9 cellular contexts compared by ENCODE assay signal in the genomic region with DNA sequence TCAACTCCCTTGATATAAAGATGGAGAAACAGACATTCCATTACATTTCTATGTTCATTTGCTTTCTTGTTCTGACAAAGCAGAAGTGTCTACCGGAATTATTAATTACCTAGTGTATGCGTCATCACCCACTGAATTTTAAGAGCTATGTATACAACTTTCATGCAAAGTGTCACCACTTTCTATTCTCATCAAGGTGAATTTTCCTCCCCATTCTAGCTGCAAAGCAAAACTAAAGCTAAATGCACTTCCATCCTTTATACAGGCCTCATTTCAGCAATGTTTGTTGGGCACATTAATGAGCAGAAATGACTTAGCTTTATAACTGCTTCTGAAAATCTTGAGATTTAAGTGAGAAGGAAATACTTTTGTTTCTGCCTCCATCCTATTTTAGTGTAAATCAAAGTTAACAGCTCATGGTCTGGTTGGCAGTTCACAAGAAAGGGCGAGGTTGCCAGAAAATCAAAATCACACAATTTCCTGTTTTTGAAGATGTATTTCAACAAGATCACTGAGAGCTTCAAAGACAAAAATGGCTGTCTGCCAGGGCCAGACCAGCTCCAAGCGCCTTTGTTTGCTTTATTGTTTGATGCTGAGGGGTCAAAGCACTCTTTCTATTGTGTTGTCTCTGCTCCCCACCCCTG. TPM values are rescaled to one million over a fixed set of nuclear protein-coding genes. Genes with fewer than 3 reads are reported as not detected.
DNase-seq lines count a peak whose midpoint lies in the region; ATAC-seq and TF ChIP-seq lines count a peak whose summit lies in the region.
"Had no signal": no experiment of that assay in that cellular context is flagged by ENCODE, and none has a peak within 500 bp of the region (broad histone marks: within the 10 kb centered on the region; RNA-seq: fewer than 3 reads in every experiment).

No MANE protein-coding gene starts in this region.

- no peak for TF ChIP-seq CTCF in CD14-positive monocyte (IDR thresholded peaks at IDR 0.05)

- H3K9me3 Mint-ChIP-seq in CD14-positive monocyte = no peaks in the 10 kb centered on the region

- H3K36me3 Mint-ChIP-seq in CD14-positive monocyte = peaks cover 3 to 6% of the 10 kb centered on the region in 2 donors

- peaks cover 0 to 44% (median 0%) of the 10 kb centered on the region in 3 donors for H3K27me3 Mint-ChIP-seq in CD14-positive monocyte (ENCODE audit: low read depth in 3 of 3)

- DNase-seq in CD14-positive monocyte (ENCODE audit: low spot score) (no peak), NCI-H2081 treated with DMSO at 0.1 percent for 48 hours (lab: John Stamatoyannopoulos, UW) (no peak), NCI-H446 treated with DMSO at 0.1 percent for 48 hours (lab: John Stamatoyannopoulos, UW) (no peak), DMS153 treated with DMSO at 0.1 percent for 48 hours (lab: John Stamatoyannopoulos, UW; ENCODE audit: unreplicated experiment) (no peak)
- DNase-seq in NK-92 treated with Interleukin-12 subunit alpha and Interleukin-12 subunit beta, amount 100 ng/mL, for 24 hours (lab: John Stamatoyannopoulos, UW) = no peak

- peak overlapping the region; percentile 58 for H3K27ac ChIP-seq in cingulate gyrus (ENCODE audit: low read depth, low read length)

- ATAC-seq in GM19324 (IDR thresholded peaks at IDR 0.05; ENCODE audit: low FRiP score, unreplicated experiment) (peak; percentile 55), HG03571 (IDR thresholded peaks at IDR 0.05; ENCODE audit: unreplicated experiment) (peak; percentile 58)
- ATAC-seq: Right ventricle myocardium inferior had no signal

- H3K4me3 Mint-ChIP-seq in CD14-positive monocyte = no peak overlapping the region

- intact Hi-C loops in CD14-positive monocyte (cut with micrococcal nuclease) = loop anchor here in 1 of 2 donors (5.0 kb wide), 1 partner anchor 44 kb away; no protein-coding TSS in a partner anchor

- peak overlapping the region; percentile 81 to 90 (median 85) for H3K27ac Mint-ChIP-seq in CD14-positive monocyte

- peaks cover 64% of the 10 kb centered on the region for H3K4me1 Mint-ChIP-seq in CD14-positive monocyte

RNA-seq across cellular contexts. Expression of a gene that starts 7.2 kb away (rescaled TPM):
- polyA plus RNA-seq in CD14-positive monocyte = not detected
